8 cellular contexts compared by ENCODE assay signal in the genomic region with DNA sequence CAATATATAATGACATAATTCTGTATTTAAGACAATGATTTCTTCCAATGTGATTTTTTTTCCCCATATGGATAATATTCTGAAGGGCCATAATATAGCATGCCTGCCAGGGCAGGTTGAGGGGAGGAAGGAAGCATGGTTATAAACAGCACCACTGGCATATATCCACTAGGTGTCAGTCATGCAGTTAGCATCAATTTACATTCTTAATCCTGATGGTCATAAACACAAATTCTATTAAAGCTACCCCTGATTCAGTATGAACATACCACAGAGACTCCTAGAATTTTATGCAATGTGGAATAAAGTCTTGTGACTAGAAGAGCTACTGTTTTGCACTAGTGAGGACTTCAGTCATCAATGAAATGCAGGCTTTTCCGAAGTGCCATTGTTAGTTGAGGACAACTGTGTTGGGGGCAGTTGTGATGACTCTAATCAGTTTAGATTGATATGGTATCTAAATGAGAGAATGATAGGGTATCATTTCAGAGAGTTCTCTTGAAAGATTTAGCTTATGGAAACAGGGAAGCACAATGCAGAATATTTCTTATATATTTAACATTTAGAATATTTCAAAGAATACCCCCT.
DNase-seq lines count a peak whose midpoint lies in the region; ATAC-seq, FAIRE-seq and TF ChIP-seq lines count a peak whose summit lies in the region.

No MANE protein-coding gene starts in this region.

- H3K79me2 ChIP-seq in GM23248 (ENCODE audit: insufficient read depth) (no peaks in the 10 kb centered on the region), HepG2 (ENCODE audit: insufficient read depth, low read length) (no peaks in the 10 kb centered on the region)

- H3K27ac ChIP-seq in GM23248: peak overlapping the region; percentile 43
- no peak overlapping the region for H3K27ac ChIP-seq in HepG2 (ENCODE audit: extremely low read length, insufficient read depth, low read length)
- no peak overlapping the region for H3K27ac ChIP-seq in upper lobe of right lung

- H3K27me3 Mint-ChIP-seq in stimulated activated naive CD8-positive, alpha-beta T cell treated with anti-CD3 and anti-CD28 coated beads, Interleukin-15, amount 100 ng/mL, for 72 hours: peaks cover 27% of the 10 kb centered on the region

- no peak for TF ChIP-seq POLR2A in HepG2 (IDR thresholded peaks at IDR 0.05; ENCODE audit: insufficient read depth in 1 of 2, low read depth in 2 of 2, low read length in 2 of 2)

- H3F3A ChIP-seq in GM23248 (ENCODE audit: insufficient read depth): peaks cover 24% of the 10 kb centered on the region

- H3K27me3 ChIP-seq in GM23248 (replicated peaks; ENCODE audit: insufficient read depth) (no peaks in the 10 kb centered on the region), NT2/D1 (ENCODE audit: insufficient read depth, insufficient read length) (no peaks in the 10 kb centered on the region), bronchial epithelial cell (ENCODE audit: control insufficient read depth, insufficient read depth, low read length) (no peaks in the 10 kb centered on the region), HepG2 (ENCODE audit: control insufficient read depth in 1 of 2, insufficient read depth in 2 of 2, low read length in 2 of 2) (no peaks in the 10 kb centered on the region; a peak in 1 of 5 replicates), upper lobe of right lung (no peaks in the 10 kb centered on the region)

- H3K27ac Mint-ChIP-seq in stimulated activated naive CD8-positive, alpha-beta T cell treated with anti-CD3 and anti-CD28 coated beads, Interleukin-15, amount 100 ng/mL, for 72 hours: no peak overlapping the region

- TF ChIP-seq CTCF in bronchial epithelial cell (IDR thresholded peaks at IDR 0.05; ENCODE audit: insufficient read depth, low read length, severe bottlenecking) (peak; percentile 67), HepG2 (CRISPR knock-in tag; IDR thresholded peaks at IDR 0.05) (peak; percentile 77), upper lobe of right lung (IDR thresholded peaks at IDR 0.05) (peak; percentile 84)

- no peak overlapping the region for H3K9ac ChIP-seq in GM23248
- no peak overlapping the region for H3K9ac ChIP-seq in NT2/D1 (ENCODE audit: insufficient read length, low read depth)
- no peak overlapping the region for H3K9ac ChIP-seq in HepG2 (ENCODE audit: insufficient read depth, low read depth, low read length)

- WGBS in GM23248 (ENCODE audit: low coverage in 1 of 2, low lambda C conversion rate in 2 of 2, missing lambda C conversion rate in 2 of 2), 2 experiments: 76 to 92% methylated on average over 1 of the region's 1 CpG
- 45% methylated on average over 1 of the region's 1 CpG for WGBS in HepG2 (ENCODE audit: low lambda C conversion rate)

- H4K20me1 ChIP-seq in GM23248 (ENCODE audit: insufficient read depth) (no peaks in the 10 kb centered on the region), HepG2 (ENCODE audit: insufficient read depth, low read length) (no peaks in the 10 kb centered on the region)

- in situ Hi-C loops in GM23248 (cut with MboI): loop anchor here (10.0 to 25.0 kb wide), 3 partner anchors 453 to 810 kb away; no protein-coding TSS in a partner anchor
- in situ Hi-C loops in HepG2 (cut with HindIII; ENCODE audit: extremely low pct_ligation_motif_present, low pct_unique_long_range_greater_than_20kb): loop anchor here (10.0 to 25.0 kb wide), 2 partner anchors 578 to 830 kb away; no protein-coding TSS in a partner anchor

- H3K4me2 ChIP-seq in GM23248 (ENCODE audit: unreplicated experiment) (peak overlapping the region; percentile 45), HepG2 (ENCODE audit: low read depth, low read length) (no peak overlapping the region)

- no peaks in the 10 kb centered on the region for H3K36me3 ChIP-seq in GM23248 (ENCODE audit: low read depth)
- no peaks in the 10 kb centered on the region for H3K36me3 ChIP-seq in NT2/D1 (ENCODE audit: insufficient read depth, insufficient read length, low read length)
- H3K36me3 ChIP-seq in bronchial epithelial cell (ENCODE audit: control insufficient read depth, insufficient read depth, low read length): no peaks in the 10 kb centered on the region
- H3K36me3 ChIP-seq in HepG2 (replicated peaks in 1 of 2; ENCODE audit: control insufficient read depth in 1 of 2, insufficient read depth in 2 of 2, low read length in 2 of 2): no peaks in the 10 kb centered on the region
- no peaks in the 10 kb centered on the region for H3K36me3 ChIP-seq in upper lobe of right lung

- peak; percentile 40 for TF ChIP-seq RAD21 in HepG2 (CRISPR knock-in tag; IDR thresholded peaks at IDR 0.05)

- DNase-seq in stimulated activated naive CD8-positive, alpha-beta T cell treated with anti-CD3 and anti-CD28 coated beads, Interleukin-15, amount 100 ng/mL, for 72 hours: peak; percentile 7 to 20
- no peak for DNase-seq in stimulated activated naive CD8-positive, alpha-beta T cell treated with anti-CD3 and anti-CD28 coated beads, Interleukin-15, Interleukin-2, amounts not matched to agents 100 U/mL and 50 U/mL, for 24 hours
- DNase-seq in GM23248 (peak; percentile 84), NT2/D1 (ENCODE audit: low read depth, low spot score) (peak; percentile 48), bronchial epithelial cell (ENCODE audit: low read depth) (peak; percentile 72), HepG2 (ENCODE audit: low spot score) (peak; percentile 25), upper lobe of right lung (no peak)
- peak; percentile 31 for DNase-seq in Jurkat, Clone E6-1 (ENCODE audit: low read depth, low spot score)

- intact Hi-C loops in HepG2 (cut with micrococcal nuclease; ENCODE audit: unreplicated experiment): loop anchor here (2.0 to 5.0 kb wide), 3 partner anchors 448 to 808 kb away; no protein-coding TSS in a partner anchor
- intact Hi-C loops in upper lobe of right lung (cut with DNase I): no loop called here

- CTCF ChIA-PET in HepG2 (lab: Yijun Ruan, JAX; ENCODE audit: low intra/inter-chr PET ratio, low total read pairs): interaction anchor here (1.0 to 1.6 kb wide), 3 partner anchors 804 to 825 kb away, joined by 4 to 8 read pairs (median 5); no protein-coding TSS in a partner anchor

- H3K9me3 Mint-ChIP-seq in stimulated activated naive CD8-positive, alpha-beta T cell treated with anti-CD3 and anti-CD28 coated beads, Interleukin-15, amount 100 ng/mL, for 72 hours: no peaks in the 10 kb centered on the region

- BruUV-seq in HepG2 (replicated peaks; lab: Mats Ljungman, UMichigan): no TSS peak

- H3K4me1 ChIP-seq in GM23248 (ENCODE audit: insufficient read depth) (peaks cover 37% of the 10 kb centered on the region), NT2/D1 (ENCODE audit: insufficient read depth, insufficient read length) (peaks cover 4% of the 10 kb centered on the region), HepG2 (ENCODE audit: insufficient read depth, low read length) (no peaks in the 10 kb centered on the region), upper lobe of right lung (no peaks in the 10 kb centered on the region)

- POLR2A ChIA-PET in HepG2 (lab: Yijun Ruan, JAX): no interaction called here

- TF ChIP-seq EP300 in HepG2 (IDR thresholded peaks at IDR 0.05; ENCODE audit: low read depth in 2 of 2, low read length in 2 of 2): no peak
- TF ChIP-seq EP300 in HepG2 (CRISPR knock-in tag; IDR thresholded peaks at IDR 0.05; ENCODE audit: borderline replicate concordance): no peak

- FAIRE-seq in bronchial epithelial cell (lab: Jason Lieb, UNC): no peak
- FAIRE-seq in HepG2 (lab: Jason Lieb, UNC): peak; percentile 4

- ATAC-seq in stimulated activated naive CD8-positive, alpha-beta T cell treated with anti-CD3 and anti-CD28 coated beads, Interleukin-15, amount 100 ng/mL, for 72 hours: peak; percentile 84
- no peak for ATAC-seq in stimulated activated naive CD8-positive, alpha-beta T cell treated with anti-CD3 and anti-CD28 coated beads, Interleukin-15, Interleukin-2, amounts not matched to agents 100 U/mL and 50 U/mL, for 24 hours
- ATAC-seq in HepG2: peak; percentile 91
- peak; percentile 96 for ATAC-seq in upper lobe of right lung

- H3K9me3 ChIP-seq in GM23248 (ENCODE audit: low read depth): no peaks in the 10 kb centered on the region
- H3K9me3 ChIP-seq in NT2/D1 (ENCODE audit: insufficient read depth, low read length): no peaks in the 10 kb centered on the region
- no peaks in the 10 kb centered on the region for H3K9me3 ChIP-seq in HepG2 (ENCODE audit: low read length)
- H3K9me3 ChIP-seq in upper lobe of right lung: no peaks in the 10 kb centered on the region

- no peak overlapping the region for H3K4me3 Mint-ChIP-seq in stimulated activated naive CD8-positive, alpha-beta T cell treated with anti-CD3 and anti-CD28 coated beads, Interleukin-15, amount 100 ng/mL, for 72 hours

- no peaks in the 10 kb centered on the region for H3K9me2 ChIP-seq in GM23248 (ENCODE audit: insufficient read depth)

- no peaks in the 10 kb centered on the region for H3K4me1 Mint-ChIP-seq in stimulated activated naive CD8-positive, alpha-beta T cell treated with anti-CD3 and anti-CD28 coated beads, Interleukin-15, amount 100 ng/mL, for 72 hours

- H2AFZ ChIP-seq in GM23248: no peak overlapping the region
- H2AFZ ChIP-seq in HepG2 (ENCODE audit: low read length): no peak overlapping the region

- H3K4me3 ChIP-seq in GM23248: no peak overlapping the region
- no peak overlapping the region for H3K4me3 ChIP-seq in Jurkat, Clone E6-1 (ENCODE audit: low read length)
- no peak overlapping the region for H3K4me3 ChIP-seq in NT2/D1 (ENCODE audit: insufficient read length, low read depth)
- H3K4me3 ChIP-seq in bronchial epithelial cell (ENCODE audit: low read depth, low read length): no peak overlapping the region
- H3K4me3 ChIP-seq in HepG2 (replicated peaks in 1 of 3; ENCODE audit: insufficient read depth in 1 of 3, low read depth in 2 of 3, low read length in 3 of 3): no peak overlapping the region
- no peak overlapping the region for H3K4me3 ChIP-seq in upper lobe of right lung

TF ChIP-seq in HepG2, 621 proteins besides CTCF, POLR2A, EP300 and RAD21:
- TF ChIP-seq CCAR2 (optimal IDR thresholded peaks at IDR 0.05; ENCODE audit: low read depth, low read length): no peak
- TF ChIP-seq AKAP8 (CRISPR knock-in tag; IDR thresholded peaks at IDR 0.05): no peak
- TF ChIP-seq SMC3 (IDR thresholded peaks at IDR 0.05; ENCODE audit: low read length): peak; percentile 31; the same call in 1 of the 2 replicates
- peak; percentile 79 for TF ChIP-seq STAG1 (CRISPR knock-in tag; IDR thresholded peaks at IDR 0.05)

Comparison
In these comparisons a context has a peak if more than half of its experiments do, and no peak if none do; other contexts are left out.
1. DNase-seq: peak in stimulated activated naive CD8-positive, alpha-beta T cell treated with anti-CD3 and anti-CD28 coated beads, Interleukin-15, amount 100 ng/mL, for 72 hours (2 of 2), GM23248 (single experiment), Jurkat, Clone E6-1 (single experiment), NT2/D1 (single experiment), bronchial epithelial cell (single experiment) and HepG2 (single experiment); none in stimulated activated naive CD8-positive, alpha-beta T cell treated with anti-CD3 and anti-CD28 coated beads, Interleukin-15, Interleukin-2, amounts not matched to agents 100 U/mL and 50 U/mL, for 24 hours (single experiment) and upper lobe of right lung (single experiment).
2. Peak in every context shown above with its lines, with median percentiles within 50 percentile points of each other: CTCF ChIP-seq.